ENCODE assay signal across 8 cellular contexts in the genomic region with DNA sequence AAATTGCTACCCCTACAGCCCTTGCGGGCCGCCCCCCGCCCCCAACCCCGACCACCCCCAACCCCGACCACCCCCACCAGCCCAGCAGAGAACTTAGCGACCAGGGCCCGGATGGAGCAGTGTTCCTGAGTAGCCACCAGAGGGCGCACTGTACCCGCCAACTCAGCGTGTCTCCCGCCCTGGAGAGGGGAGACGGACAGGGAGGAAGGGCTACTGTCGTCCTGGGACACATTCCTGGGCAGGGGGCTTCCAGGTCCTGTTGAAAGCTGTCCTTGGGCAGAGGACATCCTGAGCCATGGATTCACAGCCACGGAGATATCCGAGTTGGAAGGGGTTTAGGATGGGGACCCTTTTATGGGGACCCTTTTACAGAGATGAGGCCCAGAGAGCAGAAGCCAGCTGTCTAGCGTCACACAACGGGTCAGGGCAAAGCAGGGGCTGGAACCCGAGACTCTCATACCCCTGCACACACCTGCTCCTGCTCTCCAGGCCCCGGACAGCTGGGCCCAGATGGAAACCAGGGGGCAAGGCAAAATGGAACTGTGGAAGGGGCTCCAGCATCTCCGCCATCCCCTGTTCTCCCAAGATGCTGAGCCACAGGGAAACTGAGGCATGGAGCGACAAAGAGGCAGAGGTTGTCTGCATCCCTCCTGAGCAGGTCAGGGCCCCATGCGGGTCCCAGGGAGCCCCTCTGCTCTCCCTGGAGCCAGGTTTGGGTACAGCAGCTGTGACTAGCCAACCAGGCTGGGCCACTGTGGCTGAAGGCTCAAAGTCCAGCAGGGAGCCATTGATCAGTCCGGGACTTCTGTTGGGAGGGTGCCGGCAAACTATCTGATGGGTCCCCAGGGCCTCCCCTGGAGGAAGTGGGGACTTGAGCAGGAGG. TPM values are rescaled to one million over a fixed set of nuclear protein-coding genes. Genes with fewer than 3 reads are reported as not detected.
DNase-seq lines count a peak whose midpoint lies in the region; ATAC-seq, FAIRE-seq and TF ChIP-seq lines count a peak whose summit lies in the region.

No MANE protein-coding gene starts in this region.

- TF ChIP-seq CTCF in GM12873 (IDR thresholded peaks at IDR 0.05; ENCODE audit: insufficient read depth, low read depth, low read length, missing control alignments) (peak; percentile 84), thoracic aorta (IDR thresholded peaks at IDR 0.05) (peak; percentile 89)

- H3K27ac ChIP-seq in thoracic aorta: no peak overlapping the region

- no peaks in the 10 kb centered on the region for H3K9me3 ChIP-seq in thoracic aorta

- no peak overlapping the region for H3K4me3 ChIP-seq in thoracic aorta

- no peaks in the 10 kb centered on the region for H3K4me1 ChIP-seq in thoracic aorta (ENCODE audit: control insufficient read depth in 1 of 2, low read depth in 2 of 2)

- FAIRE-seq in RCC 7860 (lab: Jason Lieb, UNC): no peak

- DNase-seq in HUDEP-2 (lab: John Stamatoyannopoulos, UW; ENCODE audit: unreplicated experiment in 76 of 76) (peak in 59 of 76 experiments; percentile 6 to 73 (median 46)), RCC 7860 (ENCODE audit: low spot score) (peak; percentile 33), fibroblast of the conjunctiva (ENCODE audit: low read depth) (peak; percentile 30), nucleus accumbens (lab: John Stamatoyannopoulos, UW) (peak in 47 of 56 donors; percentile 16 to 75 (median 51)), thoracic aorta (ENCODE audit: low spot score) (peak; percentile 12)
- DNase-seq in activated T-helper 1 cell treated with anti-CD3 and anti-CD28 coated beads, Interleukin-2, amount 50 U/mL, for 16 hours (ENCODE audit: low read depth in 1 of 2, low spot score in 1 of 2): peak; percentile 52 to 62

- H3K27me3 ChIP-seq in thoracic aorta (replicated peaks; ENCODE audit: insufficient read depth): no peaks in the 10 kb centered on the region

- ATAC-seq in thoracic aorta (ENCODE audit: insufficient number of reproducible peaks, low FRiP score, low read depth) (no peak), GM18873 (IDR thresholded peaks at IDR 0.05; ENCODE audit: low FRiP score, unreplicated experiment) (no peak)

- no peaks in the 10 kb centered on the region for H3K36me3 ChIP-seq in thoracic aorta

RNA-seq across cellular contexts. Expression of gene LAPTM5, which starts 25.0 kb away (rescaled TPM):
- total RNA-seq in thoracic aorta: 100 to 1,000 TPM in 1 of 2 donors, 10 to 100 TPM in 1; 91.0 to 127 TPM

RNA-seq across cellular contexts. Expression of gene MATN1, which starts 59.2 kb away (rescaled TPM):
- total RNA-seq in thoracic aorta: 1 to 10 TPM in 1 of 2 donors, not detected in 1; 1.5 TPM
